11 cellular contexts compared by ENCODE assay signal in the genomic region with DNA sequence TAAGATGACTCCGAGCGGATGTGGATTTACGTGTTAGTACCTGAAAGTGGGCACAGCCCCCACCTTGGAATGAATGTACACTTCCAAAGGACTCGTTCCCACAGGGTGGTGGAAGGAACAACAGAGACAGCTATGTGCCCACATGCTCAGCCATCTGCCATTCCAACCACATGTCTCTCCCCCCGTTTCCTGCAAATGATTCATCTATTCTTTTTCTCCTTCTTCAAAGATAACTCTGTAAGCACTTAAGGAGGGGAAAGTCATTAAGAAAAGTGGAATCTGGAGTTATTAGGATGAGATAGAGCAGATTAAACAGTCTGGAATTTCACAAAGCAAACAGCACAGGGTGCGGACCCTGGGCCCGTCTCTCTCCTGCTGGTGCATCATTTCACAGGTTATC. TPM values are rescaled to one million over a fixed set of nuclear protein-coding genes. Genes with fewer than 3 reads are reported as not detected.
DNase-seq lines count a peak whose midpoint lies in the region; FAIRE-seq and TF ChIP-seq lines count a peak whose summit lies in the region.
"Had no signal": no experiment of that assay in that cellular context is flagged by ENCODE, and none has a peak within 500 bp of the region (broad histone marks: within the 10 kb centered on the region; RNA-seq: fewer than 3 reads in every experiment).

No MANE protein-coding gene starts in this region.

- no peaks in the 10 kb centered on the region for H3K27me3 ChIP-seq in tibial artery
- no peaks in the 10 kb centered on the region for H3K27me3 ChIP-seq in left ventricle myocardium inferior (ENCODE audit: low read depth)

- peak; percentile 54 for DNase-seq in H4 (ENCODE audit: low spot score)
- DNase-seq in RCC 7860 (ENCODE audit: low spot score), result peak; percentile 66
- DNase-seq in epithelial cell of prostate (ENCODE audit: low read depth, low spot score), result peak; percentile 98
- peak; percentile 15 for DNase-seq in pons (ENCODE audit: low spot score)
- no peak for DNase-seq in ureter (ENCODE audit: low spot score)
- no peak for DNase-seq in tibial artery
- no peak for DNase-seq in midbrain (lab: John Stamatoyannopoulos, UW)
- no peak for DNase-seq in left ventricle myocardium inferior
- DNase-seq: activated T-cell treated with anti-CD3 and anti-CD28 coated beads, Interleukin-2, amount 50 U/mL, for 4 hours; DMS79; NCI-H510A had no signal

- H3K4me1 ChIP-seq in tibial artery, result peaks cover 0 to 32% (median 19%) of the 10 kb centered on the region in 4 donors
- H3K4me1 ChIP-seq in left ventricle myocardium inferior, result peaks cover 27% of the 10 kb centered on the region

- no peak for TF ChIP-seq CTCF in tibial artery (IDR thresholded peaks at IDR 0.05)
- TF ChIP-seq CTCF in left ventricle myocardium inferior (IDR thresholded peaks at IDR 0.05; ENCODE audit: borderline replicate concordance), result no peak

- intact Hi-C loops in tibial artery (cut with DNase I; ENCODE audit: low total_unique reads) (no loop called here), left ventricle myocardium inferior (cut with micrococcal nuclease) (no loop called here)

- H3K27ac ChIP-seq in epithelial cell of prostate (peak overlapping the region; percentile 96), tibial artery (no peak overlapping the region), left ventricle myocardium inferior (replicated peaks) (no peak overlapping the region)

- H3K36me3 ChIP-seq in tibial artery, result no peaks in the 10 kb centered on the region
- H3K36me3 ChIP-seq in left ventricle myocardium inferior, result no peaks in the 10 kb centered on the region

- H3K9me3 ChIP-seq in tibial artery (no peaks in the 10 kb centered on the region), left ventricle myocardium inferior (replicated peaks) (no peaks in the 10 kb centered on the region)

- peak; percentile 59 for FAIRE-seq in RCC 7860 (lab: Jason Lieb, UNC)

- no peak overlapping the region for H3K4me3 ChIP-seq in tibial artery
- no peak overlapping the region for H3K4me3 ChIP-seq in left ventricle myocardium inferior

RNA-seq across cellular contexts. Expression of a gene that starts 18.5 kb away (rescaled TPM):
- 2.7 and 4.0 TPM in 2 replicates for total RNA-seq in H4 (2014; rRNA removed; shearing (Covaris generic))
- total RNA-seq in ureter, result 88.7 TPM
- 16.1 TPM for total RNA-seq in left ventricle myocardium inferior

Comparison
In these comparisons a context has a peak if more than half of its experiments do, and no peak if none do; other contexts are left out.
1. DNase-seq: peak in H4 (single experiment), RCC 7860 (single experiment), epithelial cell of prostate (single experiment) and pons (single experiment); none in ureter (single experiment), tibial artery (0 of 2), midbrain (single experiment) and left ventricle myocardium inferior (single experiment).